ENCODE assay signal across 8 cellular contexts in genomic region chr9:132411091-132411508, GRCh38. TPM values are rescaled to one million over a fixed set of nuclear protein-coding genes. Genes with fewer than 3 reads are reported as not detected.
A peak's percentile ranks its signal among the peaks of the same experiment; 100 is the strongest.
DNase-seq lines count a peak whose midpoint lies in the region; ATAC-seq and TF ChIP-seq lines count a peak whose summit lies in the region.

No MANE protein-coding gene starts in this region.

- peaks cover 0 to 3% of the 10 kb centered on the region in 2 donors for H3K36me3 Mint-ChIP-seq in CD4-positive, alpha-beta memory T cell
- no peaks in the 10 kb centered on the region for H3K36me3 Mint-ChIP-seq in activated T-cell treated with anti-CD3 and anti-CD28 coated beads, Interleukin-2, amount 50 U/mL, for 4 hours (ENCODE audit: insufficient read depth)

- H3K4me1 Mint-ChIP-seq in CD4-positive, alpha-beta memory T cell: peaks cover 21 to 44% (median 32%) of the 10 kb centered on the region in 4 donors
- peaks cover 31% of the 10 kb centered on the region for H3K4me1 Mint-ChIP-seq in activated T-cell treated with anti-CD3 and anti-CD28 coated beads, Interleukin-2, amount 50 U/mL, for 4 hours (ENCODE audit: low read depth)

- no peak overlapping the region for H3K27ac ChIP-seq in CD4-positive, alpha-beta memory T cell (ENCODE audit: low read depth, low read length)
- H3K27ac ChIP-seq in osteoblast (ENCODE audit: low read depth, low read length) (no peak overlapping the region), upper lobe of right lung (no peak overlapping the region)

- no peaks in the 10 kb centered on the region for H4K20me1 ChIP-seq in osteoblast (ENCODE audit: insufficient read depth, low read length)

- peak overlapping the region; percentile 70 to 82 (median 79) for H3K4me3 Mint-ChIP-seq in CD4-positive, alpha-beta memory T cell
- peak overlapping the region; percentile 73 for H3K4me3 Mint-ChIP-seq in activated T-cell treated with anti-CD3 and anti-CD28 coated beads, Interleukin-2, amount 50 U/mL, for 4 hours

- peak; percentile 56 for TF ChIP-seq CTCF in osteoblast (IDR thresholded peaks at IDR 0.05; ENCODE audit: extremely low read depth, low read depth, low read length)
- peak; percentile 56 for TF ChIP-seq CTCF in upper lobe of right lung (IDR thresholded peaks at IDR 0.05)

- peaks cover 35% of the 10 kb centered on the region for H3K4me1 ChIP-seq in CD4-positive, alpha-beta memory T cell (ENCODE audit: insufficient read depth, low read length)
- H3K4me1 ChIP-seq in osteoblast (ENCODE audit: insufficient read depth, low read length) (peaks cover 18% of the 10 kb centered on the region), upper lobe of right lung (peaks cover 19% of the 10 kb centered on the region)

- H3K27me3 Mint-ChIP-seq in CD4-positive, alpha-beta memory T cell: peaks cover 33 to 45% of the 10 kb centered on the region in 2 donors
- H3K27me3 Mint-ChIP-seq in activated T-cell treated with anti-CD3 and anti-CD28 coated beads, Interleukin-2, amount 50 U/mL, for 4 hours (ENCODE audit: low read depth): peaks cover 44% of the 10 kb centered on the region

- peak; percentile 71 to 77 (median 74) for DNase-seq in CD4-positive, alpha-beta memory T cell
- DNase-seq in NCI-H748 treated with DMSO at 0.1 percent for 48 hours (lab: John Stamatoyannopoulos, UW): peak; percentile 68
- DNase-seq in activated T-cell treated with anti-CD3 and anti-CD28 coated beads, Interleukin-2, amount 50 U/mL, for 4 hours: peak; percentile 60
- peak; percentile 15 for DNase-seq in fibroblast of peridontal ligament (ENCODE audit: extremely low read depth)
- no peak for DNase-seq in osteoblast (ENCODE audit: insufficient read length, low spot score, missing footprints)
- DNase-seq in upper lobe of right lung: peak; percentile 74

- peaks cover 5% of the 10 kb centered on the region for H3K79me2 ChIP-seq in osteoblast (ENCODE audit: insufficient read depth, low read length)

- H3K4me2 ChIP-seq in osteoblast (ENCODE audit: insufficient read depth, low read length): peak overlapping the region; percentile 81

- H3K27me3 ChIP-seq in CD4-positive, alpha-beta memory T cell (ENCODE audit: insufficient read depth, low read length): peaks cover 29% of the 10 kb centered on the region
- H3K27me3 ChIP-seq in osteoblast (ENCODE audit: insufficient read depth, low read length) (peaks cover 62% of the 10 kb centered on the region), upper lobe of right lung (peaks cover 57% of the 10 kb centered on the region)

- intact Hi-C loops in CD4-positive, alpha-beta memory T cell (cut with micrococcal nuclease): loop anchor here (1.0 to 10.0 kb wide), 5 partner anchors 96 to 561 kb away; partner anchors contain the start of gene DDX31
- intact Hi-C loops in upper lobe of right lung (cut with DNase I): no loop called here

- no peaks in the 10 kb centered on the region for H3K36me3 ChIP-seq in CD4-positive, alpha-beta memory T cell (ENCODE audit: insufficient read depth, low read length)
- H3K36me3 ChIP-seq in osteoblast (ENCODE audit: insufficient read depth, low read length) (no peaks in the 10 kb centered on the region), upper lobe of right lung (no peaks in the 10 kb centered on the region)

- H3K4me3 ChIP-seq in CD4-positive, alpha-beta memory T cell (ENCODE audit: low read length in 2 of 2): peak overlapping the region; percentile 19 to 46
- H3K4me3 ChIP-seq in osteoblast (ENCODE audit: insufficient read depth, low read length) (no peak overlapping the region), upper lobe of right lung (peak overlapping the region; percentile 53)

- ATAC-seq in HG03159 (IDR thresholded peaks at IDR 0.05; ENCODE audit: unreplicated experiment) (peak; percentile 49), upper lobe of right lung (peak; percentile 58), GM18868 (IDR thresholded peaks at IDR 0.05; ENCODE audit: unreplicated experiment) (no peak)
- ATAC-seq in activated T-cell treated with anti-CD3 and anti-CD28 coated beads, Interleukin-2, amount 50 U/mL, for 4 hours: peak; percentile 47 to 64

- H2AFZ ChIP-seq in osteoblast (ENCODE audit: low read length): no peak overlapping the region

- CTCF ChIA-PET in CD4-positive, alpha-beta memory T cell (lab: Charles Lee; ENCODE audit: partially characterized antibody): no interaction called here

- POLR2A ChIA-PET in CD4-positive, alpha-beta memory T cell (lab: Charles Lee; ENCODE audit: partially characterized antibody): interaction anchor here (1.4 to 1.5 kb wide), 2 partner anchors 359 to 533 kb away, joined by 3 to 4 read pairs; partner anchors contain the start of gene TSC1

- H3K9me3 Mint-ChIP-seq in CD4-positive, alpha-beta memory T cell: no peaks in the 10 kb centered on the region
- H3K9me3 Mint-ChIP-seq in activated T-cell treated with anti-CD3 and anti-CD28 coated beads, Interleukin-2, amount 50 U/mL, for 4 hours: no peaks in the 10 kb centered on the region

- H3K27ac Mint-ChIP-seq in CD4-positive, alpha-beta memory T cell: peak overlapping the region in 5 of 7 donors; percentile 16 to 88 (median 70)

- no peaks in the 10 kb centered on the region for H3K9me3 ChIP-seq in CD4-positive, alpha-beta memory T cell (ENCODE audit: control insufficient read depth in 1 of 2, low read length in 2 of 2)
- H3K9me3 ChIP-seq in osteoblast (ENCODE audit: low read depth, low read length): no peaks in the 10 kb centered on the region
- H3K9me3 ChIP-seq in upper lobe of right lung: no peaks in the 10 kb centered on the region

RNA-seq across cellular contexts. Expression of gene CFAP77, which starts 1.1 kb away (rescaled TPM):
- total RNA-seq in CD4-positive, alpha-beta memory T cell: not detected
- polyA plus RNA-seq in CD4-positive, alpha-beta memory T cell: not detected
- total RNA-seq in activated T-cell treated with anti-CD3 and anti-CD28 coated beads, Interleukin-2, amount 50 U/mL, for 4 hours: not detected
- total RNA-seq in osteoblast (0.29 and 0.36 TPM in 2 replicates), upper lobe of right lung (not detected)

RNA-seq across cellular contexts. Expression of gene TTF1, which starts 4.5 kb away (rescaled TPM):
- total RNA-seq in CD4-positive, alpha-beta memory T cell: 10 to 100 TPM; 22.2 TPM
- polyA plus RNA-seq in CD4-positive, alpha-beta memory T cell: 1 to 10 TPM; 5.8 to 9.3 TPM
- 10 to 100 TPM; 24.9 to 27.7 (median 26.1) TPM for total RNA-seq in activated T-cell treated with anti-CD3 and anti-CD28 coated beads, Interleukin-2, amount 50 U/mL, for 4 hours
- 8.0 and 8.3 TPM in 2 replicates for total RNA-seq in osteoblast
- total RNA-seq in upper lobe of right lung: 12.1 TPM

RNA-seq across cellular contexts. Expression of gene SETX, which starts 56.3 kb away (rescaled TPM):
- 10 to 100 TPM; 91.3 to 94.3 TPM for total RNA-seq in CD4-positive, alpha-beta memory T cell
- 10 to 100 TPM; 10.1 to 39.2 TPM for polyA plus RNA-seq in CD4-positive, alpha-beta memory T cell
- total RNA-seq in activated T-cell treated with anti-CD3 and anti-CD28 coated beads, Interleukin-2, amount 50 U/mL, for 4 hours: 10 to 100 TPM; 31.9 to 34.0 (median 33.9) TPM
- total RNA-seq in osteoblast: 85.7 and 89.0 TPM in 2 replicates
- total RNA-seq in upper lobe of right lung: 56.9 TPM
